5 cellular contexts compared by ENCODE assay signal in genomic region chr4:46653842-46654241, GRCh38.
"Had no signal": no experiment of that assay in that cellular context is flagged by ENCODE, and none has a peak within 500 bp of the region (broad histone marks: within the 10 kb centered on the region; RNA-seq: fewer than 3 reads in every experiment).

No MANE protein-coding gene starts in this region.

- DNase-seq: H9, HCEC 1CT, IMR-90 had no signal

- H3K4me1 Mint-ChIP-seq: GM23338 had no signal

- H3K4me3 Mint-ChIP-seq: GM23338, H9 had no signal

- H3K4me3 ChIP-seq: GM23338, K562 had no signal

- H3K27ac Mint-ChIP-seq: GM23338, H9 had no signal

- ATAC-seq: GM23338, K562 had no signal
